ENCODE assay signal across 1 cellular context in genomic region chr2:200054681-200055468, GRCh38.
TF ChIP-seq lines count a peak whose summit lies in the region.

No MANE protein-coding gene starts in this region.

TF ChIP-seq in WTC11, 78 proteins besides CTCF, POLR2A, EP300 and RAD21 (continued from another document):
- TF ChIP-seq ZNF532 (CRISPR knock-in tag; IDR thresholded peaks at IDR 0.05; ENCODE audit: borderline replicate concordance) (no peak), ZBTB21 (CRISPR knock-in tag; IDR thresholded peaks at IDR 0.05; ENCODE audit: borderline replicate concordance) (no peak), EMX1 (CRISPR knock-in tag; IDR thresholded peaks at IDR 0.05) (peak; percentile 80; the same call in 1 of the 2 replicates), NR2C2 (CRISPR knock-in tag; IDR thresholded peaks at IDR 0.05) (no peak)
